ENCODE assay signal across 28 cellular contexts in genomic region chr10:127997241-127997640, GRCh38.
A peak's percentile ranks its signal among the peaks of the same experiment; 100 is the strongest.
DNase-seq lines count a peak whose midpoint lies in the region; TF ChIP-seq lines count a peak whose summit lies in the region.
"Had no signal": no experiment of that assay in that cellular context is flagged by ENCODE, and none has a peak within 500 bp of the region (broad histone marks: within the 10 kb centered on the region; RNA-seq: fewer than 3 reads in every experiment).

No MANE protein-coding gene starts in this region.

- H3K9me3 ChIP-seq in GM23248 (ENCODE audit: low read depth): no peaks in the 10 kb centered on the region
- no peaks in the 10 kb centered on the region for H3K9me3 ChIP-seq in breast epithelium
- H3K9me3 ChIP-seq in sigmoid colon: no peaks in the 10 kb centered on the region
- H3K9me3 ChIP-seq: esophagus squamous epithelium, HAP-1, MG63, neutrophil, prostate gland, SJSA1 had no signal

- no peak for TF ChIP-seq CTCF in breast epithelium (IDR thresholded peaks at IDR 0.05)
- no peak for TF ChIP-seq CTCF in sigmoid colon (IDR thresholded peaks at IDR 0.05)

- H3K79me2 ChIP-seq in GM23248 (ENCODE audit: insufficient read depth): no peaks in the 10 kb centered on the region

- no peak overlapping the region for H2AFZ ChIP-seq in GM23248

- H4K20me1 ChIP-seq in GM23248 (ENCODE audit: insufficient read depth): no peaks in the 10 kb centered on the region

- peak overlapping the region; percentile 34 for H3K4me2 ChIP-seq in GM23248 (ENCODE audit: unreplicated experiment)

- H3K27ac ChIP-seq in GM23248: peak overlapping the region; percentile 49
- peak overlapping the region; percentile 59 to 69 for H3K27ac ChIP-seq in breast epithelium
- H3K27ac ChIP-seq in sigmoid colon: peak overlapping the region; percentile 47 to 69 (median 64)
- H3K27ac ChIP-seq: neutrophil, prostate gland, SJSA1 had no signal

- 88 to 91% methylated on average over 4 of the region's 4 CpGs for WGBS in GM23248 (ENCODE audit: low coverage in 1 of 2, low lambda C conversion rate in 2 of 2, missing lambda C conversion rate in 2 of 2), 2 experiments
- 66 to 87% methylated on average over 4 of the region's 4 CpGs for WGBS in sigmoid colon, 2 donors

- H3K36me3 ChIP-seq in GM23248 (ENCODE audit: low read depth) (no peaks in the 10 kb centered on the region), breast epithelium (no peaks in the 10 kb centered on the region), sigmoid colon (no peaks in the 10 kb centered on the region)
- H3K36me3 ChIP-seq: esophagus squamous epithelium, HAP-1, MG63, neutrophil, prostate gland, SJSA1 had no signal

- peaks cover 6% of the 10 kb centered on the region; the same call in 1 of the 2 replicates for H3F3A ChIP-seq in GM23248 (ENCODE audit: insufficient read depth)

- intact Hi-C loops in breast epithelium (cut with DNase I; ENCODE audit: low total_unique reads) (no loop called here), sigmoid colon (cut with DNase I) (no loop called here)

- H3K4me1 ChIP-seq in GM23248 (ENCODE audit: insufficient read depth) (peaks cover 21% of the 10 kb centered on the region), breast epithelium (peaks cover 0 to under 1% of the 10 kb centered on the region in 2 donors), sigmoid colon (peaks cover 0 to 14% (median 5%) of the 10 kb centered on the region in 4 donors)
- H3K4me1 ChIP-seq: HAP-1, prostate gland had no signal

- H3K27me3 ChIP-seq in GM23248 (replicated peaks; ENCODE audit: insufficient read depth) (no peaks in the 10 kb centered on the region), breast epithelium (no peaks in the 10 kb centered on the region), sigmoid colon (no peaks in the 10 kb centered on the region)
- H3K27me3 ChIP-seq: MG63, neutrophil, SJSA1 had no signal

- H3K9ac ChIP-seq in GM23248: peak overlapping the region; percentile 38

- TF ChIP-seq POLR2A in breast epithelium (IDR thresholded peaks at IDR 0.05) (no peak), sigmoid colon (IDR thresholded peaks at IDR 0.05) (no peak)

- no peaks in the 10 kb centered on the region for H3K9me2 ChIP-seq in GM23248 (ENCODE audit: insufficient read depth)

- H3K4me3 ChIP-seq in GM23248 (no peak overlapping the region), breast epithelium (no peak overlapping the region), sigmoid colon (no peak overlapping the region)
- H3K4me3 ChIP-seq: esophagus squamous epithelium, HAP-1, MG63, prostate gland, SJSA1 had no signal

- DNase-seq in GM23248 (no peak), breast epithelium (ENCODE audit: low spot score in 2 of 2) (no peak), left kidney (ENCODE audit: low read depth, low spot score) (peak; percentile 45), sigmoid colon (peak; percentile 27), C1 segment of cervical spinal cord (lab: John Stamatoyannopoulos, UW) (no peak), COR-L47 (lab: John Stamatoyannopoulos, UW) (no peak), cerebellum (ENCODE audit: low spot score) (no peak)
- DNase-seq in stimulated activated naive CD4-positive, alpha-beta T cell treated with Interleukin-2 at 50 U/mL for 16 hours (lab: John Stamatoyannopoulos, UW): no peak
- DNase-seq: activated CD4-positive, alpha-beta T cell treated with anti-CD3 and anti-CD28 coated beads, Interleukin-2, amount 50 U/mL, for 4 hours; activated CD4-positive, CD25-positive, alpha-beta regulatory T cell; activated naive CD4-positive, alpha-beta T cell treated with anti-CD3 and anti-CD28 coated beads for 36 hours; activated T-cell treated with anti-CD3 and anti-CD28 coated beads, Interleukin-2, amount 50 U/mL, for 72 hours; amniotic stem cell; DND-41; esophagus squamous epithelium; foreskin melanocyte; KBM-7; MG63; NCI-H1417; NCI-H2029 treated with DMSO at 0.1 percent for 48 hours; NCI-H226; small intestine; stimulated activated CD4-positive, alpha-beta T cell treated with anti-CD3 and anti-CD28 coated beads, Interleukin-2, amount 100 ng/mL, for 24 hours; T-helper 1 cell had no signal

- in situ Hi-C loops in GM23248 (cut with MboI): no loop called here

- no peak for TF ChIP-seq EP300 in sigmoid colon (IDR thresholded peaks at IDR 0.05)

Comparison
In these comparisons a context has a peak if more than half of its experiments do, and no peak if none do; other contexts are left out.
1. DNase-seq: peak in left kidney (single experiment) and sigmoid colon (single experiment); none in GM23248 (single experiment), breast epithelium (0 of 2), C1 segment of cervical spinal cord (0 of 14), COR-L47 (single experiment), cerebellum (single experiment) and stimulated activated naive CD4-positive, alpha-beta T cell treated with Interleukin-2 at 50 U/mL for 16 hours (single experiment).
2. Peak in every context shown above with its lines, with median percentiles within 50 percentile points of each other: H3K27ac ChIP-seq.